ENCODE assay signal across 30 cellular contexts in genomic region chr11:119384332-119384731, GRCh38. TPM values are rescaled to one million over a fixed set of nuclear protein-coding genes. Genes with fewer than 3 reads are reported as not detected.
"Had no signal": no experiment of that assay in that cellular context is flagged by ENCODE, and none has a peak within 500 bp of the region (broad histone marks: within the 10 kb centered on the region; RNA-seq: fewer than 3 reads in every experiment).

No MANE protein-coding gene starts in this region.

- ATAC-seq: gastroesophageal sphincter; heart right ventricle; left cardiac atrium; left lung; mucosa of descending colon; sciatic nerve; stimulated activated naive CD8-positive, alpha-beta T cell treated with anti-CD3 and anti-CD28 coated beads, Interleukin-15, amount 100 ng/mL, for 72 hours; upper lobe of right lung had no signal

- H3K9me3 ChIP-seq: gastroesophageal sphincter, heart right ventricle, left lung, mucosa of descending colon, suprapubic skin, transverse colon, upper lobe of right lung, uterus had no signal

- H3K27ac ChIP-seq: gastroesophageal sphincter, heart right ventricle, left lung, neural progenitor cell, parathyroid adenoma, suprapubic skin, transverse colon, upper lobe of right lung, uterus had no signal

- DNase-seq: cortex of kidney; glutamatergic neuron; heart right ventricle; hippocampal formation; left cardiac atrium; left lung; mesenchymal stem cell; mucosa of descending colon; naive B cell; stimulated activated CD4-positive, alpha-beta T cell treated with anti-CD3 and anti-CD28 coated beads, Interleukin-12 subunit alpha, Interleukin-12 subunit beta, amount 100 ng/mL, for 4 hours; stimulated activated CD4-positive, alpha-beta T cell treated with anti-CD3 and anti-CD28 coated beads, Interleukin-1b, Interleukin-23, amount 100 ng/mL, for 48 hours; stimulated activated CD4-positive, alpha-beta T cell treated with anti-CD3 and anti-CD28 coated beads, Interleukin-4, amount 100 ng/mL, for 1 hour; stimulated activated CD8-positive, alpha-beta memory T cell treated with anti-CD3 and anti-CD28 coated beads, Interleukin-4, amount 100 ng/mL, for 48 hours; stimulated activated naive CD4-positive, alpha-beta T cell; stimulated activated naive CD8-positive, alpha-beta T cell treated with anti-CD3 and anti-CD28 coated beads, Interleukin-15, amount 100 ng/mL, for 72 hours; transverse colon; upper lobe of right lung; uterus had no signal

- H3K9ac ChIP-seq: neural progenitor cell, parathyroid adenoma had no signal

- H3K4me3 ChIP-seq: gastroesophageal sphincter, heart right ventricle, left lung, mucosa of descending colon, neural progenitor cell, smooth muscle cell, suprapubic skin, transverse colon, upper lobe of right lung, uterus had no signal

- H3K79me2 ChIP-seq: parathyroid adenoma had no signal

- H3K4me2 ChIP-seq: neural progenitor cell, smooth muscle cell had no signal

- H2AFZ ChIP-seq: neural progenitor cell, parathyroid adenoma had no signal

- H3K27me3 ChIP-seq: gastroesophageal sphincter, suprapubic skin, transverse colon, upper lobe of right lung, uterus had no signal

- H3K36me3 ChIP-seq: gastroesophageal sphincter, heart right ventricle, left lung, neural progenitor cell, suprapubic skin, transverse colon, upper lobe of right lung, uterus had no signal

- H3K4me1 ChIP-seq: uterus had no signal

RNA-seq across cellular contexts. Expression of gene MFRP, which starts 37.8 kb away (rescaled TPM):
- total RNA-seq: dermis microvascular lymphatic vessel endothelial cell, heart right ventricle, kidney epithelial cell, left cardiac atrium, left lung, lower leg skin, mesothelial cell of epicardium, mucosa of descending colon, osteoblast, progenitor cell of endocrine pancreas, sciatic nerve, smooth muscle cell, upper lobe of right lung had no signal
